Comparison of ENCODE assay signal across 1 cellular context in the genomic region with DNA sequence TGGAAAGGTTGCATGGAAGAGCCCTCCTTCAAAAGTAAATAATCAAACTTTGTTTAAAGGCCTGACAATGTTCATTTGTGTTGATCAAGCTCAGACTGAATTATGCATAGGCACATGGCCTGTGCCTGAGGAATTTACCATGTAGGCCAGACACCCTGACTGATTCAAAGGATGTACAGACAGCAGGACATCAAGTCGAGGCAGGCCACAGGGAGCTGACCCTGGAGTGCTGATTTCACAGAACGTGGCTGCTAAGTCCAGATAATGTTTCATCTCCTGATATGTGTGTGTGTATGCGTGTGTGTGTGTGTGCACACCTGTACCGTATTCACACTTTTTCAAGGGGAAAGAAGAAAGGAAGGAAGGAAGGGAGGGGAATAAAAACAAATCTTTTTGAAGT.
TF ChIP-seq lines count a peak whose summit lies in the region.

No MANE protein-coding gene starts in this region.

TF ChIP-seq in K562, 482 proteins besides CTCF, POLR2A, EP300 and RAD21 (continued from another document and continues in another):
- TF ChIP-seq E2F8 (IDR thresholded peaks at IDR 0.05; ENCODE audit: low read depth, partially characterized antibody) (no peak), MTA3 (IDR thresholded peaks at IDR 0.05; ENCODE audit: borderline replicate concordance) (no peak), SRSF3 (IDR thresholded peaks at IDR 0.05; ENCODE audit: insufficient read depth, low read length) (no peak), ETV6 (IDR thresholded peaks at IDR 0.05; ENCODE audit: borderline replicate concordance in 1 of 2, low read depth in 2 of 2, low read length in 1 of 2) (no peak), ETV6 (CRISPR knock-in tag; IDR thresholded peaks at IDR 0.05; ENCODE audit: borderline replicate concordance) (no peak), PHB (CRISPR knock-in tag; IDR thresholded peaks at IDR 0.05) (no peak), CBFA2T2 (conservative IDR thresholded peaks at IDR 0.05) (peak; percentile 29), CXXC5 (CRISPR knock-in tag; IDR thresholded peaks at IDR 0.05) (peak; percentile 18; the same call in 1 of the 2 replicates), SREBF2 (CRISPR knock-in tag; IDR thresholded peaks at IDR 0.05) (no peak), NELFE (IDR thresholded peaks at IDR 0.05; ENCODE audit: insufficient read depth, insufficient read length) (no peak), ZNF561 (CRISPR knock-in tag; conservative IDR thresholded peaks at IDR 0.05) (no peak), COPS2 (conservative IDR thresholded peaks at IDR 0.05) (no peak), TCF7L2 (IDR thresholded peaks at IDR 0.05; ENCODE audit: low read depth, low read length) (no peak), POLR2H (tag; IDR thresholded peaks at IDR 0.05; ENCODE audit: low read depth) (no peak), TAL1 (IDR thresholded peaks at IDR 0.05) (peak; percentile 47; the same call in 1 of the 2 replicates), NONO (IDR thresholded peaks at IDR 0.05; ENCODE audit: low read depth in 2 of 2, low read length in 1 of 2) (no peak), HOXB6 (CRISPR knock-in tag; IDR thresholded peaks at IDR 0.05; ENCODE audit: borderline replicate concordance) (no peak), NEUROD1 (IDR thresholded peaks at IDR 0.05; ENCODE audit: borderline replicate concordance, low read depth, low read length, partially characterized antibody) (no peak), BRF1 (IDR thresholded peaks at IDR 0.05; ENCODE audit: borderline replicate concordance, extremely low read depth, insufficient read length) (no peak), CREBBP (IDR thresholded peaks at IDR 0.05; ENCODE audit: low read depth, low read length) (no peak), CBX1 (IDR thresholded peaks at IDR 0.05; ENCODE audit: low read depth) (no peak), TCF15 (CRISPR knock-in tag; IDR thresholded peaks at IDR 0.05) (no peak), ETV5 (CRISPR knock-in tag; IDR thresholded peaks at IDR 0.05; ENCODE audit: low read depth) (no peak), CCNT2 (IDR thresholded peaks at IDR 0.05; ENCODE audit: borderline replicate concordance, extremely low read depth, insufficient read length, low read depth, low read length) (no peak), ZNF121 (CRISPR knock-in tag; conservative IDR thresholded peaks at IDR 0.05) (no peak), SAFB (IDR thresholded peaks at IDR 0.05; ENCODE audit: borderline replicate concordance, low read depth, low read length) (no peak), LEF1 (IDR thresholded peaks at IDR 0.05) (no peak), ZNF76 (CRISPR knock-in tag; IDR thresholded peaks at IDR 0.05; ENCODE audit: borderline replicate concordance) (no peak), ZNF583 (CRISPR knock-in tag; IDR thresholded peaks at IDR 0.05) (no peak), EWSR1 (IDR thresholded peaks at IDR 0.05; ENCODE audit: borderline replicate concordance, low read depth, partially characterized antibody) (no peak), LARP7 (IDR thresholded peaks at IDR 0.05) (no peak), ASH1L (IDR thresholded peaks at IDR 0.05; ENCODE audit: borderline replicate concordance, low read depth, partially characterized antibody) (no peak)
- TF ChIP-seq, protein P1, sequence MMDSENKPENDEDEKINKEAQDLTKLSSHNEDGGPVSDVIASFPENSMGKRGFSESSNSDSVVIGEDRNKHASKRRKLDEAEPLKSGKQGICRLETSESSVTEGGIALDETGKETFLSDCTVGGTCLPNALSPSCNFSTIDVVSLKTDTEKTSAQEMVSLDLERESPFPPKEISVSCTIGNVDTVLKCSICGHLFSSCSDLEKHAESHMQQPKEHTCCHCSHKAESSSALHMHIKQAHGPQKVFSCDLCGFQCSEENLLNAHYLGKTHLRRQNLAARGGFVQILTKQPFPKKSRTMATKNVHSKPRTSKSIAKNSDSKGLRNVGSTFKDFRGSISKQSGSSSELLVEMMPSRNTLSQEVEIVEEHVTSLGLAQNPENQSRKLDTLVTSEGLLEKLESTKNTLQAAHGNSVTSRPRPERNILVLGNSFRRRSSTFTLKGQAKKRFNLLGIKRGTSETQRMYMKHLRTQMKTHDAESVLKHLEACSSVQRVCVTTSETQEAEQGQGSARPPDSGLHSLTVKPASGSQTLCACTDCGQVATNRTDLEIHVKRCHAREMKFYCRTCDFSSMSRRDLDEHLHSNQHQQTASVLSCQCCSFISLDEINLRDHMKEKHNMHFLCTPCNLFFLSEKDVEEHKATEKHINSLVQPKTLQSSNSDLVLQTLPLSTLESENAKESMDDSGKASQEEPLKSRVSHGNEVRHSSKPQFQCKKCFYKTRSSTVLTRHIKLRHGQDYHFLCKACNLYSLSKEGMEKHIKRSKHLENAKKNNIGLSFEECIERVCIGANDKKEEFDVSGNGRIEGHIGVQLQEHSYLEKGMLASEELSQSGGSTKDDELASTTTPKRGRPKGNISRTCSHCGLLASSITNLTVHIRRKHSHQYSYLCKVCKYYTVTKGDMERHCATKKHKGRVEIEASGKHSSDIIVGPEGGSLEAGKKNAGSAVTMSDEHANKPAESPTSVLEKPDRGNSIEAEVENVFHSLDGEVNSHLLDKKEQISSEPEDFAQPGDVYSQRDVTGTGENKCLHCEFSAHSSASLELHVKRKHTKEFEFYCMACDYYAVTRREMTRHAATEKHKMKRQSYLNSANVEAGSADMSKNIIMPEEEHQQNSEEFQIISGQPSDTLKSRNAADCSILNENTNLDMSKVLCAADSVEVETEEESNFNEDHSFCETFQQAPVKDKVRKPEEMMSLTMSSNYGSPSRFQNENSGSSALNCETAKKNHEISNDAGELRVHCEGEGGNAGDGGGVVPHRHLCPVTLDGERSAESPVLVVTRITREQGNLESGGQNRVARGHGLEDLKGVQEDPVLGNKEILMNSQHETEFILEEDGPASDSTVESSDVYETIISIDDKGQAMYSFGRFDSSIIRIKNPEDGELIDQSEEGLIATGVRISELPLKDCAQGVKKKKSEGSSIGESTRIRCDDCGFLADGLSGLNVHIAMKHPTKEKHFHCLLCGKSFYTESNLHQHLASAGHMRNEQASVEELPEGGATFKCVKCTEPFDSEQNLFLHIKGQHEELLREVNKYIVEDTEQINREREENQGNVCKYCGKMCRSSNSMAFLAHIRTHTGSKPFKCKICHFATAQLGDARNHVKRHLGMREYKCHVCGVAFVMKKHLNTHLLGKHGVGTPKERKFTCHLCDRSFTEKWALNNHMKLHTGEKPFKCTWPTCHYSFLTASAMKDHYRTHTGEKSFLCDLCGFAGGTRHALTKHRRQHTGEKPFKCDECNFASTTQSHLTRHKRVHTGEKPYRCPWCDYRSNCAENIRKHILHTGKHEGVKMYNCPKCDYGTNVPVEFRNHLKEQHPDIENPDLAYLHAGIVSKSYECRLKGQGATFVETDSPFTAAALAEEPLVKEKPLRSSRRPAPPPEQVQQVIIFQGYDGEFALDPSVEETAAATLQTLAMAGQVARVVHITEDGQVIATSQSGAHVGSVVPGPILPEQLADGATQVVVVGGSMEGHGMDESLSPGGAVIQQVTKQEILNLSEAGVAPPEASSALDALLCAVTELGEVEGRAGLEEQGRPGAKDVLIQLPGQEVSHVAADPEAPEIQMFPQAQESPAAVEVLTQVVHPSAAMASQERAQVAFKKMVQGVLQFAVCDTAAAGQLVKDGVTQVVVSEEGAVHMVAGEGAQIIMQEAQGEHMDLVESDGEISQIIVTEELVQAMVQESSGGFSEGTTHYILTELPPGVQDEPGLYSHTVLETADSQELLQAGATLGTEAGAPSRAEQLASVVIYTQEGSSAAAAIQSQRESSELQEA (IDR thresholded peaks at IDR 0.05; ENCODE audit: low read depth) = no peak
- TF ChIP-seq, protein P2, sequence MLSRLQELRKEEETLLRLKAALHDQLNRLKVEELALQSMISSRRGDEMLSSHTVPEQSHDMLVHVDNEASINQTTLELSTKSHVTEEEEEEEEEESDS (CRISPR knock-in tag; IDR thresholded peaks at IDR 0.05) = no peak
- TF ChIP-seq, protein P3, sequence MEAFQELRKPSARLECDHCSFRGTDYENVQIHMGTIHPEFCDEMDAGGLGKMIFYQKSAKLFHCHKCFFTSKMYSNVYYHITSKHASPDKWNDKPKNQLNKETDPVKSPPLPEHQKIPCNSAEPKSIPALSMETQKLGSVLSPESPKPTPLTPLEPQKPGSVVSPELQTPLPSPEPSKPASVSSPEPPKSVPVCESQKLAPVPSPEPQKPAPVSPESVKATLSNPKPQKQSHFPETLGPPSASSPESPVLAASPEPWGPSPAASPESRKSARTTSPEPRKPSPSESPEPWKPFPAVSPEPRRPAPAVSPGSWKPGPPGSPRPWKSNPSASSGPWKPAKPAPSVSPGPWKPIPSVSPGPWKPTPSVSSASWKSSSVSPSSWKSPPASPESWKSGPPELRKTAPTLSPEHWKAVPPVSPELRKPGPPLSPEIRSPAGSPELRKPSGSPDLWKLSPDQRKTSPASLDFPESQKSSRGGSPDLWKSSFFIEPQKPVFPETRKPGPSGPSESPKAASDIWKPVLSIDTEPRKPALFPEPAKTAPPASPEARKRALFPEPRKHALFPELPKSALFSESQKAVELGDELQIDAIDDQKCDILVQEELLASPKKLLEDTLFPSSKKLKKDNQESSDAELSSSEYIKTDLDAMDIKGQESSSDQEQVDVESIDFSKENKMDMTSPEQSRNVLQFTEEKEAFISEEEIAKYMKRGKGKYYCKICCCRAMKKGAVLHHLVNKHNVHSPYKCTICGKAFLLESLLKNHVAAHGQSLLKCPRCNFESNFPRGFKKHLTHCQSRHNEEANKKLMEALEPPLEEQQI (IDR thresholded peaks at IDR 0.05) = no peak
- TF ChIP-seq, protein P4, sequence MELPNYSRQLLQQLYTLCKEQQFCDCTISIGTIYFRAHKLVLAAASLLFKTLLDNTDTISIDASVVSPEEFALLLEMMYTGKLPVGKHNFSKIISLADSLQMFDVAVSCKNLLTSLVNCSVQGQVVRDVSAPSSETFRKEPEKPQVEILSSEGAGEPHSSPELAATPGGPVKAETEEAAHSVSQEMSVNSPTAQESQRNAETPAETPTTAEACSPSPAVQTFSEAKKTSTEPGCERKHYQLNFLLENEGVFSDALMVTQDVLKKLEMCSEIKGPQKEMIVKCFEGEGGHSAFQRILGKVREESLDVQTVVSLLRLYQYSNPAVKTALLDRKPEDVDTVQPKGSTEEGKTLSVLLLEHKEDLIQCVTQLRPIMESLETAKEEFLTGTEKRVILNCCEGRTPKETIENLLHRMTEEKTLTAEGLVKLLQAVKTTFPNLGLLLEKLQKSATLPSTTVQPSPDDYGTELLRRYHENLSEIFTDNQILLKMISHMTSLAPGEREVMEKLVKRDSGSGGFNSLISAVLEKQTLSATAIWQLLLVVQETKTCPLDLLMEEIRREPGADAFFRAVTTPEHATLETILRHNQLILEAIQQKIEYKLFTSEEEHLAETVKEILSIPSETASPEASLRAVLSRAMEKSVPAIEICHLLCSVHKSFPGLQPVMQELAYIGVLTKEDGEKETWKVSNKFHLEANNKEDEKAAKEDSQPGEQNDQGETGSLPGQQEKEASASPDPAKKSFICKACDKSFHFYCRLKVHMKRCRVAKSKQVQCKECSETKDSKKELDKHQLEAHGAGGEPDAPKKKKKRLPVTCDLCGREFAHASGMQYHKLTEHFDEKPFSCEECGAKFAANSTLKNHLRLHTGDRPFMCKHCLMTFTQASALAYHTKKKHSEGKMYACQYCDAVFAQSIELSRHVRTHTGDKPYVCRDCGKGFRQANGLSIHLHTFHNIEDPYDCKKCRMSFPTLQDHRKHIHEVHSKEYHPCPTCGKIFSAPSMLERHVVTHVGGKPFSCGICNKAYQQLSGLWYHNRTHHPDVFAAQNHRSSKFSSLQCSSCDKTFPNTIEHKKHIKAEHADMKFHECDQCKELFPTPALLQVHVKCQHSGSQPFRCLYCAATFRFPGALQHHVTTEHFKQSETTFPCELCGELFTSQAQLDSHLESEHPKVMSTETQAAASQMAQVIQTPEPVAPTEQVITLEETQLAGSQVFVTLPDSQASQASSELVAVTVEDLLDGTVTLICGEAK (IDR thresholded peaks at IDR 0.05) = 0 out of 2 replicates have a peak, but pooled peaks have one; percentile 28
- TF ChIP-seq, protein P4 (CRISPR knock-in tag; IDR thresholded peaks at IDR 0.05) = no peak
